8 cellular contexts compared by ENCODE assay signal in genomic region chr15:98865397-98866339, GRCh38.
A peak's percentile ranks its signal among the peaks of the same experiment; 100 is the strongest.
DNase-seq lines count a peak whose midpoint lies in the region; ATAC-seq and TF ChIP-seq lines count a peak whose summit lies in the region.

No MANE protein-coding gene starts in this region.

- ATAC-seq in GM19043 (IDR thresholded peaks at IDR 0.05; ENCODE audit: low read depth, unreplicated experiment) = peak; percentile 93
- peak; percentile 88 for ATAC-seq in HG03354 (IDR thresholded peaks at IDR 0.05; ENCODE audit: poor library complexity, severe bottlenecking, unreplicated experiment)
- peak; percentile 93 to 95 for ATAC-seq in activated T-cell treated with anti-CD3 and anti-CD28 coated beads, Interleukin-2, amount 50 U/mL, for 4 hours

- H3K4me3 ChIP-seq in AG10803 (ENCODE audit: low read length) = peak overlapping the region; percentile 61

- no peaks in the 10 kb centered on the region for H3K36me3 Mint-ChIP-seq in activated T-cell treated with anti-CD3 and anti-CD28 coated beads, Interleukin-2, amount 50 U/mL, for 4 hours (ENCODE audit: insufficient read depth)
- no peaks in the 10 kb centered on the region for H3K36me3 Mint-ChIP-seq in neural crest cell (ENCODE audit: low read depth)

- H3K27ac Mint-ChIP-seq in neural crest cell (ENCODE audit: unreplicated experiment) = peak overlapping the region; percentile 36

- H3K27me3 Mint-ChIP-seq in activated T-cell treated with anti-CD3 and anti-CD28 coated beads, Interleukin-2, amount 50 U/mL, for 4 hours (ENCODE audit: low read depth) = no peaks in the 10 kb centered on the region
- no peaks in the 10 kb centered on the region for H3K27me3 Mint-ChIP-seq in neural crest cell (ENCODE audit: low read depth)

- H3K4me1 Mint-ChIP-seq in activated T-cell treated with anti-CD3 and anti-CD28 coated beads, Interleukin-2, amount 50 U/mL, for 4 hours (ENCODE audit: low read depth) = peaks cover 37% of the 10 kb centered on the region
- peaks cover 33% of the 10 kb centered on the region for H3K4me1 Mint-ChIP-seq in neural crest cell

- DNase-seq in AG10803 (ENCODE audit: low read depth) (peak; percentile 71), OCI-M1 (lab: John Stamatoyannopoulos, UW) (peak; percentile 83), fibroblast of gingiva (ENCODE audit: low read depth) (peak; percentile 71), neural crest cell (ENCODE audit: low read depth, low spot score) (no peak), substantia nigra (lab: John Stamatoyannopoulos, UW) (peak in 37 of 49 donors; percentile 15 to 78 (median 46))
- peak; percentile 68 for DNase-seq in activated T-cell treated with anti-CD3 and anti-CD28 coated beads, Interleukin-2, amount 50 U/mL, for 4 hours

- peak overlapping the region; percentile 82 for H3K4me3 Mint-ChIP-seq in activated T-cell treated with anti-CD3 and anti-CD28 coated beads, Interleukin-2, amount 50 U/mL, for 4 hours
- peak overlapping the region; percentile 87 for H3K4me3 Mint-ChIP-seq in neural crest cell

- no peaks in the 10 kb centered on the region for H3K9me3 Mint-ChIP-seq in activated T-cell treated with anti-CD3 and anti-CD28 coated beads, Interleukin-2, amount 50 U/mL, for 4 hours
- no peaks in the 10 kb centered on the region for H3K9me3 Mint-ChIP-seq in neural crest cell

- TF ChIP-seq CTCF in AG10803 (conservative IDR thresholded peaks at IDR 0.05; ENCODE audit: low read length) (no peak), neural crest cell (conservative IDR thresholded peaks at IDR 0.05) (no peak)

- H3K27ac ChIP-seq in substantia nigra (ENCODE audit: low read depth, low read length, poor library complexity, severe bottlenecking) = peak overlapping the region; percentile 30
